1 cellular context compared by ENCODE assay signal in the genomic region with DNA sequence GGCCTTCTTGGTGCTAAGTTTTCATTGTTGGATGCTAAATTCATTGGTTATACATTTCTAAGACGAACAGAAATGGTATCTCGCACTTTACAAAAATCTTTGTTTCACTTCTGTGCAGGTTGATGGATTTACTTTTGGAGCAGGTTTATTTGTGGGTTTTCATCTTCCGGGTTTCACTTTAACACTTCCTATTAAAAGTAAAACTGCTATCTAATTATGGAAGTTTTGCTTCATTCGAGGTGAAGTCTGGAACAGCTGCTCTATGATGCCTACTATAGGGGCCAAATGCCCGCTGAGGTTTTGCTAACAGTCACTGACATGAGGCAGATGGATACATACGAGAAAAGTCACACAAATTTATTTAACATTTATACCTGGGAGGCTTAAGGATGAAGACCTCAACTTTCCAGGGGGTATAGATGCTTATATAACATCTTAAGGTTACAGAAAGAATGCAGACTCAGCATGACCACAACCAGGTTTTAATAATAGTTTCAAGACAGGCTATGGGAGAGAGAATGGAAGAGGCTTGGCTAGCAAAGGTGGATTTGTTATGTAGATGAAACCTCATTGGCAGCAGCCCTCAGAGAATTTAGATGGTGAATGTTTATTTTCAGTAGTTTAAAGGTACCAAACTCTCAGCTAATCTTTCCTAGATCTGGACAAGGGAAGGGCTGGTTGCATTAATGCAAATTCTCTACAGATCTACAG.
TF ChIP-seq lines count a peak whose summit lies in the region.

No MANE protein-coding gene starts in this region.

TF ChIP-seq in H1, 55 proteins besides CTCF, POLR2A, EP300 and RAD21 (continued from another document):
- TF ChIP-seq TEAD4 (IDR thresholded peaks at IDR 0.05; ENCODE audit: low read depth, low read length) (peak; percentile 20; the same call in 1 of the 2 replicates), CEBPB (IDR thresholded peaks at IDR 0.05; ENCODE audit: low read depth, low read length) (no peak), RNF2 (IDR thresholded peaks at IDR 0.05; ENCODE audit: borderline replicate concordance, low read depth, low read length, missing control alignments, poor library complexity, severe bottlenecking) (no peak), MAFK (IDR thresholded peaks at IDR 0.05; ENCODE audit: low read depth, low read length) (peak; percentile 77), POU5F1 (IDR thresholded peaks at IDR 0.05; ENCODE audit: low read depth, low read length) (no peak), TAF7 (optimal IDR thresholded peaks at IDR 0.05; ENCODE audit: borderline replicate concordance, low read depth, low read length) (no peak)
- TF ChIP-seq, protein P1, sequence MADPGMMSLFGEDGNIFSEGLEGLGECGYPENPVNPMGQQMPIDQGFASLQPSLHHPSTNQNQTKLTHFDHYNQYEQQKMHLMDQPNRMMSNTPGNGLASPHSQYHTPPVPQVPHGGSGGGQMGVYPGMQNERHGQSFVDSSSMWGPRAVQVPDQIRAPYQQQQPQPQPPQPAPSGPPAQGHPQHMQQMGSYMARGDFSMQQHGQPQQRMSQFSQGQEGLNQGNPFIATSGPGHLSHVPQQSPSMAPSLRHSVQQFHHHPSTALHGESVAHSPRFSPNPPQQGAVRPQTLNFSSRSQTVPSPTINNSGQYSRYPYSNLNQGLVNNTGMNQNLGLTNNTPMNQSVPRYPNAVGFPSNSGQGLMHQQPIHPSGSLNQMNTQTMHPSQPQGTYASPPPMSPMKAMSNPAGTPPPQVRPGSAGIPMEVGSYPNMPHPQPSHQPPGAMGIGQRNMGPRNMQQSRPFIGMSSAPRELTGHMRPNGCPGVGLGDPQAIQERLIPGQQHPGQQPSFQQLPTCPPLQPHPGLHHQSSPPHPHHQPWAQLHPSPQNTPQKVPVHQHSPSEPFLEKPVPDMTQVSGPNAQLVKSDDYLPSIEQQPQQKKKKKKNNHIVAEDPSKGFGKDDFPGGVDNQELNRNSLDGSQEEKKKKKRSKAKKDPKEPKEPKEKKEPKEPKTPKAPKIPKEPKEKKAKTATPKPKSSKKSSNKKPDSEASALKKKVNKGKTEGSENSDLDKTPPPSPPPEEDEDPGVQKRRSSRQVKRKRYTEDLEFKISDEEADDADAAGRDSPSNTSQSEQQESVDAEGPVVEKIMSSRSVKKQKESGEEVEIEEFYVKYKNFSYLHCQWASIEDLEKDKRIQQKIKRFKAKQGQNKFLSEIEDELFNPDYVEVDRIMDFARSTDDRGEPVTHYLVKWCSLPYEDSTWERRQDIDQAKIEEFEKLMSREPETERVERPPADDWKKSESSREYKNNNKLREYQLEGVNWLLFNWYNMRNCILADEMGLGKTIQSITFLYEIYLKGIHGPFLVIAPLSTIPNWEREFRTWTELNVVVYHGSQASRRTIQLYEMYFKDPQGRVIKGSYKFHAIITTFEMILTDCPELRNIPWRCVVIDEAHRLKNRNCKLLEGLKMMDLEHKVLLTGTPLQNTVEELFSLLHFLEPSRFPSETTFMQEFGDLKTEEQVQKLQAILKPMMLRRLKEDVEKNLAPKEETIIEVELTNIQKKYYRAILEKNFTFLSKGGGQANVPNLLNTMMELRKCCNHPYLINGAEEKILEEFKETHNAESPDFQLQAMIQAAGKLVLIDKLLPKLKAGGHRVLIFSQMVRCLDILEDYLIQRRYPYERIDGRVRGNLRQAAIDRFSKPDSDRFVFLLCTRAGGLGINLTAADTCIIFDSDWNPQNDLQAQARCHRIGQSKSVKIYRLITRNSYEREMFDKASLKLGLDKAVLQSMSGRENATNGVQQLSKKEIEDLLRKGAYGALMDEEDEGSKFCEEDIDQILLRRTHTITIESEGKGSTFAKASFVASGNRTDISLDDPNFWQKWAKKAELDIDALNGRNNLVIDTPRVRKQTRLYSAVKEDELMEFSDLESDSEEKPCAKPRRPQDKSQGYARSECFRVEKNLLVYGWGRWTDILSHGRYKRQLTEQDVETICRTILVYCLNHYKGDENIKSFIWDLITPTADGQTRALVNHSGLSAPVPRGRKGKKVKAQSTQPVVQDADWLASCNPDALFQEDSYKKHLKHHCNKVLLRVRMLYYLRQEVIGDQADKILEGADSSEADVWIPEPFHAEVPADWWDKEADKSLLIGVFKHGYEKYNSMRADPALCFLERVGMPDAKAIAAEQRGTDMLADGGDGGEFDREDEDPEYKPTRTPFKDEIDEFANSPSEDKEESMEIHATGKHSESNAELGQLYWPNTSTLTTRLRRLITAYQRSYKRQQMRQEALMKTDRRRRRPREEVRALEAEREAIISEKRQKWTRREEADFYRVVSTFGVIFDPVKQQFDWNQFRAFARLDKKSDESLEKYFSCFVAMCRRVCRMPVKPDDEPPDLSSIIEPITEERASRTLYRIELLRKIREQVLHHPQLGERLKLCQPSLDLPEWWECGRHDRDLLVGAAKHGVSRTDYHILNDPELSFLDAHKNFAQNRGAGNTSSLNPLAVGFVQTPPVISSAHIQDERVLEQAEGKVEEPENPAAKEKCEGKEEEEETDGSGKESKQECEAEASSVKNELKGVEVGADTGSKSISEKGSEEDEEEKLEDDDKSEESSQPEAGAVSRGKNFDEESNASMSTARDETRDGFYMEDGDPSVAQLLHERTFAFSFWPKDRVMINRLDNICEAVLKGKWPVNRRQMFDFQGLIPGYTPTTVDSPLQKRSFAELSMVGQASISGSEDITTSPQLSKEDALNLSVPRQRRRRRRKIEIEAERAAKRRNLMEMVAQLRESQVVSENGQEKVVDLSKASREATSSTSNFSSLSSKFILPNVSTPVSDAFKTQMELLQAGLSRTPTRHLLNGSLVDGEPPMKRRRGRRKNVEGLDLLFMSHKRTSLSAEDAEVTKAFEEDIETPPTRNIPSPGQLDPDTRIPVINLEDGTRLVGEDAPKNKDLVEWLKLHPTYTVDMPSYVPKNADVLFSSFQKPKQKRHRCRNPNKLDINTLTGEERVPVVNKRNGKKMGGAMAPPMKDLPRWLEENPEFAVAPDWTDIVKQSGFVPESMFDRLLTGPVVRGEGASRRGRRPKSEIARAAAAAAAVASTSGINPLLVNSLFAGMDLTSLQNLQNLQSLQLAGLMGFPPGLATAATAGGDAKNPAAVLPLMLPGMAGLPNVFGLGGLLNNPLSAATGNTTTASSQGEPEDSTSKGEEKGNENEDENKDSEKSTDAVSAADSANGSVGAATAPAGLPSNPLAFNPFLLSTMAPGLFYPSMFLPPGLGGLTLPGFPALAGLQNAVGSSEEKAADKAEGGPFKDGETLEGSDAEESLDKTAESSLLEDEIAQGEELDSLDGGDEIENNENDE (IDR thresholded peaks at IDR 0.05; ENCODE audit: insufficient replicate concordance, low read length), result peak; percentile 74
- TF ChIP-seq, protein P2, sequence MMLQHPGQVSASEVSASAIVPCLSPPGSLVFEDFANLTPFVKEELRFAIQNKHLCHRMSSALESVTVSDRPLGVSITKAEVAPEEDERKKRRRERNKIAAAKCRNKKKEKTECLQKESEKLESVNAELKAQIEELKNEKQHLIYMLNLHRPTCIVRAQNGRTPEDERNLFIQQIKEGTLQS (IDR thresholded peaks at IDR 0.05; ENCODE audit: insufficient read depth, low read depth, low read length), result no peak
